In the genomic region with DNA sequence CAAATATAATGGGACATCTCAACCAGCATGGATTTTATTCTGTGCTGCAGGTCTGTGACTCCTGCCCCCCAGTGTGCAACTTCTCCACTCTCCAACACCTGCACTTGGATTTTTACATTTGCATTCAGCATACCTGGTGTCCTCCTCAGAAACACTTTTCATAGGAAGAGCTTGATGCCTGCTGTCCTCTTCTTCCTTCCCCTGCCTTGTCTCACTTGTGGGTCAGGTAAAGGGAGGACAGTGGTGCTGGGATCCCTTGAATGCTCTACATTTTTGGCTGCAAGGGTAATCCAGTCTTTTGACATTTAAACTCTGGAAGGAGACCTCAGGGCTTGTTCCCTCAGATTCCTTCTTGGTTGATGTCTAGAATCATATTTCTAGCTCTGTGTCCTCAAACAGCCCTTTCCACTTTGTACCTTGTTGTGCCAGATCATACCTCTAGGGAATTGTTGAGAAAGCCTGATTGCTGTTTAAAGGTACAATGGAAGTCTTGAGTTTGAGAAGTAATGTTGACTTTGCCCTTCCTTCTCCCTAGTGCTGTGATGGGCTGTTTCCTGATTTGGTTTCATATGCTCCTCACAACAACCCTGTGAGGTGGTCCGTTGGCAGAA, we compare ENCODE assay signal across 20 cellular contexts.
"Had no signal": no experiment of that assay in that cellular context is flagged by ENCODE, and none has a peak within 500 bp of the region (broad histone marks: within the 10 kb centered on the region; RNA-seq: fewer than 3 reads in every experiment).

No MANE protein-coding gene starts in this region.

- H3K27me3 ChIP-seq: MG63 had no signal

- ATAC-seq: HepG2, Panc1 had no signal

- H3K27ac ChIP-seq: RWPE1 had no signal

- DNase-seq: IMR-90, Karpas-422, KG1, MG63, NCI-H1092, NCI-H1105 treated with DMSO at 0.1 percent for 48 hours, NCI-H1417 treated with DMSO at 0.1 percent for 48 hours, NCI-H146, NCI-H1694 treated with DMSO at 0.1 percent for 48 hours, NCI-H2029, NCI-H2081 treated with DMSO at 0.1 percent for 48 hours, NCI-H2227 treated with DMSO at 0.1 percent for 48 hours, NCI-H524 treated with DMSO at 0.1 percent for 48 hours, NCI-H69, NCI-H774, SHP77, SK-N-SH had no signal

- H3K9me3 ChIP-seq: MG63, SK-N-SH had no signal

- H3K4me3 ChIP-seq: MG63 had no signal
